ENCODE assay signal across 1 cellular context in genomic region chr10:103451871-103452713, GRCh38.
A peak's percentile ranks its signal among the peaks of the same experiment; 100 is the strongest.
TF ChIP-seq lines count a peak whose summit lies in the region.

TSS of gene CALHM2 (minus strand) at chr10:103452370. CDS start at chr10:103449941, 2,429 bp downstream.

TF ChIP-seq in HepG2, 621 proteins besides CTCF, POLR2A, EP300 and RAD21 (continued from another document and continues in another):
- TF ChIP-seq HBP1 (CRISPR knock-in tag; IDR thresholded peaks at IDR 0.05; ENCODE audit: low read depth), result no peak
- TF ChIP-seq ZNF687 (CRISPR knock-in tag; IDR thresholded peaks at IDR 0.05), result peak; percentile 39; the same call in 1 of the 2 replicates
- TF ChIP-seq ZFP37 (CRISPR knock-in tag; IDR thresholded peaks at IDR 0.05; ENCODE audit: borderline replicate concordance), result no peak
- no peak for TF ChIP-seq IRX3 (CRISPR knock-in tag; IDR thresholded peaks at IDR 0.05; ENCODE audit: borderline replicate concordance, low read depth)
- TF ChIP-seq KDM2A (CRISPR knock-in tag; IDR thresholded peaks at IDR 0.05; ENCODE audit: borderline replicate concordance, low read depth), result 0 out of 2 replicates have a peak, but pooled peaks have one; percentile 18
- TF ChIP-seq POLR2AphosphoS2 (IDR thresholded peaks at IDR 0.05; ENCODE audit: low read depth, low read length), result no peak
- no peak for TF ChIP-seq MED13 (CRISPR knock-in tag; IDR thresholded peaks at IDR 0.05)
- no peak for TF ChIP-seq CREB3 (CRISPR knock-in tag; IDR thresholded peaks at IDR 0.05)
- no peak for TF ChIP-seq ZNF530 (CRISPR knock-in tag; IDR thresholded peaks at IDR 0.05; ENCODE audit: low read depth)
- TF ChIP-seq GLI4 (CRISPR knock-in tag; IDR thresholded peaks at IDR 0.05; ENCODE audit: borderline replicate concordance), result no peak
- TF ChIP-seq ZBTB44 (CRISPR knock-in tag; IDR thresholded peaks at IDR 0.05), result no peak
- 0 out of 2 replicates have a peak, but pooled peaks have one; percentile 53 for TF ChIP-seq ZNF501 (CRISPR knock-in tag; IDR thresholded peaks at IDR 0.05)
- TF ChIP-seq ZNF768 (CRISPR knock-in tag; IDR thresholded peaks at IDR 0.05), result 0 out of 2 replicates have a peak, but pooled peaks have one; percentile 42
- no peak for TF ChIP-seq MAZ (IDR thresholded peaks at IDR 0.05; ENCODE audit: borderline replicate concordance, low read depth, low read length)
- TF ChIP-seq MAZ (CRISPR knock-in tag; IDR thresholded peaks at IDR 0.05; ENCODE audit: low read depth), result no peak
- TF ChIP-seq HIC2 (CRISPR knock-in tag; IDR thresholded peaks at IDR 0.05; ENCODE audit: low read depth), result 0 out of 2 replicates have a peak, but pooled peaks have one; percentile 26
- TF ChIP-seq DPF2 (CRISPR knock-in tag; IDR thresholded peaks at IDR 0.05; ENCODE audit: borderline replicate concordance, low read depth), result no peak
- 0 out of 2 replicates have a peak, but pooled peaks have one; percentile 16 for TF ChIP-seq ARNT2 (CRISPR knock-in tag; IDR thresholded peaks at IDR 0.05; ENCODE audit: low read depth)
- TF ChIP-seq PRPF4 (IDR thresholded peaks at IDR 0.05; ENCODE audit: low read depth, low read length, poor library complexity, severe bottlenecking), result no peak
- TF ChIP-seq STAT6 (CRISPR knock-in tag; IDR thresholded peaks at IDR 0.05; ENCODE audit: borderline replicate concordance), result no peak
- no peak for TF ChIP-seq E2F2 (CRISPR knock-in tag; IDR thresholded peaks at IDR 0.05; ENCODE audit: borderline replicate concordance)
- TF ChIP-seq IKZF4 (CRISPR knock-in tag; IDR thresholded peaks at IDR 0.05; ENCODE audit: borderline replicate concordance, low read depth, not compliant biosample characterization), result no peak
- 0 out of 2 replicates have a peak, but pooled peaks have one; percentile 29 for TF ChIP-seq ZNF710 (CRISPR knock-in tag; IDR thresholded peaks at IDR 0.05; ENCODE audit: borderline replicate concordance)
- no peak for TF ChIP-seq MEIS1 (CRISPR knock-in tag; IDR thresholded peaks at IDR 0.05; ENCODE audit: borderline replicate concordance)
- 0 out of 2 replicates have a peak, but pooled peaks have one; percentile 54 for TF ChIP-seq REL (CRISPR knock-in tag; conservative IDR thresholded peaks at IDR 0.05)
- TF ChIP-seq ZBTB21 (CRISPR knock-in tag; IDR thresholded peaks at IDR 0.05), result no peak
- peak; percentile 57 for TF ChIP-seq PRDM15 (CRISPR knock-in tag; IDR thresholded peaks at IDR 0.05)
- no peak for TF ChIP-seq NR0B2 (CRISPR knock-in tag; IDR thresholded peaks at IDR 0.05)
- no peak for TF ChIP-seq ATF3 (CRISPR knock-in tag; IDR thresholded peaks at IDR 0.05)
